In the genomic region with DNA sequence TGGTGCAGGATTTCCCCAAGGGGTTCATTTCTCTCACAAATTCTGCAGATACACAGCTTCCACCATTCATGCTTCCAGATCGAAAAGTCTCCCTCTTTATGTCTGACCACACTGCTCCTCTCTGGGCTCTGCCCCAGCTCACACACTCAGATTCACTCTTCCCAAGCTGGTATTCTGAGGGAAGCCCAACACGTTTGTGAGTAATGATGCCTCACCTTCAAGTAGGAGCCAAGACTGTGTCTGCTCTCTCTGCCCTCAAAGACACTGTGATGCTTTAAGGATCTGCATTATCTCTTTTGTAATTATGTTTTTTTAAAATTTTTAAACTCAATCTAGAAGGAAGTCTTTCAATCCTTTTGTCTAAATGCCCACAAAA, we compare ENCODE assay signal across 19 cellular contexts. TPM values are rescaled to one million over a fixed set of nuclear protein-coding genes. Genes with fewer than 3 reads are reported as not detected.
"Had no signal": no experiment of that assay in that cellular context is flagged by ENCODE, and none has a peak within 500 bp of the region (broad histone marks: within the 10 kb centered on the region; RNA-seq: fewer than 3 reads in every experiment).

No MANE protein-coding gene starts in this region.

- H3K9me3 ChIP-seq: sigmoid colon, thoracic aorta, upper lobe of left lung had no signal

- H3K27me3 ChIP-seq: cardiac muscle cell, sigmoid colon, upper lobe of left lung had no signal

- H3K4me3 ChIP-seq: cardiac muscle cell, dorsolateral prefrontal cortex, lung, sigmoid colon, thoracic aorta, upper lobe of left lung had no signal

- ATAC-seq: left lobe of liver; stimulated activated effector memory CD8-positive, alpha-beta T cell treated with anti-CD3 and anti-CD28 coated beads, Interleukin-12 subunit alpha, Interleukin-12 subunit beta, amount 100 ng/mL, for 72 hours had no signal

- DNase-seq: activated CD4-positive, alpha-beta T cell treated with anti-CD3 and anti-CD28 coated beads, Interleukin-2, amount 50 U/mL, for 48 hours; activated gamma-delta T cell; dorsolateral prefrontal cortex; hypothalamus; nephron progenitor cell; nucleus accumbens; sigmoid colon; stimulated activated CD4-positive, alpha-beta T cell treated with anti-CD3 and anti-CD28 coated beads, Interleukin-4, amount 100 ng/mL, for 24 hours; T-helper 2 cell; upper lobe of left lung had no signal

- H3K36me3 ChIP-seq: cardiac muscle cell, sigmoid colon, thoracic aorta, upper lobe of left lung had no signal

RNA-seq across cellular contexts. Expression of gene PRAMEF11, which starts 19.8 kb away (rescaled TPM):
- total RNA-seq: cardiac muscle cell, dorsolateral prefrontal cortex, fibroblast of lung, frontal cortex, left lobe of liver, lung, mesothelial cell of epicardium, renal cortical epithelial cell, sigmoid colon, thoracic aorta, upper lobe of left lung had no signal
- polyA plus RNA-seq: cardiac muscle cell, fibroblast of lung, lung, sigmoid colon had no signal

RNA-seq across cellular contexts. Expression of gene PRAMEF1, which starts 20.2 kb away (rescaled TPM):
- total RNA-seq: cardiac muscle cell, dorsolateral prefrontal cortex, fibroblast of lung, frontal cortex, left lobe of liver, lung, mesothelial cell of epicardium, sigmoid colon, thoracic aorta, upper lobe of left lung had no signal
- polyA plus RNA-seq: cardiac muscle cell, fibroblast of lung, lung, sigmoid colon had no signal

RNA-seq across cellular contexts. Expression of gene HNRNPCL1, which starts 37.1 kb away (rescaled TPM):
- total RNA-seq: cardiac muscle cell, dorsolateral prefrontal cortex, fibroblast of lung, frontal cortex, left lobe of liver, lung, mesothelial cell of epicardium, renal cortical epithelial cell, sigmoid colon, thoracic aorta, upper lobe of left lung had no signal
- polyA plus RNA-seq: cardiac muscle cell, fibroblast of lung, lung, sigmoid colon had no signal

RNA-seq across cellular contexts. Expression of gene PRAMEF12, which starts 37.9 kb away (rescaled TPM):
- total RNA-seq: cardiac muscle cell, dorsolateral prefrontal cortex, fibroblast of lung, frontal cortex, left lobe of liver, lung, mesothelial cell of epicardium, renal cortical epithelial cell, sigmoid colon, thoracic aorta, upper lobe of left lung had no signal
- polyA plus RNA-seq: cardiac muscle cell, fibroblast of lung, lung, sigmoid colon had no signal

RNA-seq across cellular contexts. Expression of gene PRAMEF2, which starts 45.5 kb away (rescaled TPM):
- total RNA-seq: cardiac muscle cell, dorsolateral prefrontal cortex, fibroblast of lung, frontal cortex, left lobe of liver, lung, mesothelial cell of epicardium, renal cortical epithelial cell, sigmoid colon, thoracic aorta, upper lobe of left lung had no signal
- polyA plus RNA-seq: cardiac muscle cell, fibroblast of lung, lung, sigmoid colon had no signal
